ENCODE assay signal across 1 cellular context in the genomic region with DNA sequence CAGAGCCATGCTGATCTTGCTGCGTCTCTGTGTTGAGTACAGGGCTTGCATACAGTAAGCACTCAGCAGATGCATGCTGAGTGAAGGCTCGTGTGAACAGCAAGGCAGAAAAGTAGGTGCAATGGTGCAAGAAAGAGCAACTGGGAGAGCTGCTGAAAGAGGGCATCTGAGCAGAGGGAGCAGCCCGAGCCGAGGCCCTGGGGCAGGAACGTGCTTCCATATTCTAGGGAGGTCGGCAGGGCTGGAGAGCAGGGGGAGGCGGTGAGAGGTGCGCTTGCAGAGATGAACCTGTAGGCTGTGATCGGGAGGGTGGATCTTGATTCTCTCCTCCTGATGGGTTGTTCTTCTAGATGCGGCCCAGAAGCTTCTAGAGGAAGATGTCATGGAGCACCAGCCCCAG.
TF ChIP-seq lines count a peak whose summit lies in the region.

No MANE protein-coding gene starts in this region.

TF ChIP-seq in IMR-90, 13 proteins besides CTCF, POLR2A, EP300 and RAD21:
- TF ChIP-seq ELK1 (IDR thresholded peaks at IDR 0.05; ENCODE audit: borderline replicate concordance, low read depth, low read length), result no peak
TF ChIP-seq in IMR-90: peak in this region for 0.
